14 cellular contexts compared by ENCODE assay signal in genomic region chr10:66586073-66586472, GRCh38.
A peak's percentile ranks its signal among the peaks of the same experiment; 100 is the strongest.
DNase-seq lines count a peak whose midpoint lies in the region; ATAC-seq, FAIRE-seq and TF ChIP-seq lines count a peak whose summit lies in the region.
"Had no signal": no experiment of that assay in that cellular context is flagged by ENCODE, and none has a peak within 500 bp of the region (broad histone marks: within the 10 kb centered on the region; RNA-seq: fewer than 3 reads in every experiment).

No MANE protein-coding gene starts in this region.

- H3K9me3 Mint-ChIP-seq in Calu3 (ENCODE audit: low read depth, unreplicated experiment): no peaks in the 10 kb centered on the region
- H3K9me3 Mint-ChIP-seq in activated T-helper 1 cell treated with anti-CD3 and anti-CD28 coated beads, Interleukin-12 subunit alpha, Interleukin-12 subunit beta, Interleukin-2, Interleukin-4 antibody, amounts not matched to agents 30 ng/mL and 10 ng/mL and 1 ng/mL, durations not matched to agents 14 hours and 24 hours and 36 hours: no peaks in the 10 kb centered on the region

- H3K36me3 Mint-ChIP-seq in Calu3 (ENCODE audit: insufficient read depth, unreplicated experiment): no peaks in the 10 kb centered on the region
- no peaks in the 10 kb centered on the region for H3K36me3 Mint-ChIP-seq in activated T-helper 1 cell treated with anti-CD3 and anti-CD28 coated beads, Interleukin-12 subunit alpha, Interleukin-12 subunit beta, Interleukin-2, Interleukin-4 antibody, amounts not matched to agents 30 ng/mL and 10 ng/mL and 1 ng/mL, durations not matched to agents 14 hours and 24 hours and 36 hours (ENCODE audit: low read depth)

- no peaks in the 10 kb centered on the region for H3K4me1 ChIP-seq in mucosa of descending colon (ENCODE audit: low read depth)
- H3K4me1 ChIP-seq: sigmoid colon had no signal

- no peak for TF ChIP-seq CTCF in Calu3 (IDR thresholded peaks at IDR 0.05; ENCODE audit: unreplicated experiment)
- peak; percentile 65 for TF ChIP-seq CTCF in LNCAP (IDR thresholded peaks at IDR 0.05)
- peak; percentile 59 for TF ChIP-seq CTCF in brain microvascular endothelial cell (IDR thresholded peaks at IDR 0.05; ENCODE audit: low read depth, low read length, missing control alignments)
- TF ChIP-seq CTCF in mucosa of descending colon (IDR thresholded peaks at IDR 0.05): no peak

- no TSS peak for BruUV-seq in Calu3 (replicated peaks; lab: Mats Ljungman, UMichigan)

- H3K36me3 ChIP-seq in brain microvascular endothelial cell (replicated peaks) (no peaks in the 10 kb centered on the region), mucosa of descending colon (ENCODE audit: low read depth) (no peaks in the 10 kb centered on the region)
- H3K36me3 ChIP-seq: sigmoid colon had no signal

- DNase-seq in Calu3 (peak; percentile 36), brain microvascular endothelial cell (peak; percentile 16), mucosa of descending colon (peak in 1 of 3 donors; percentile 66), T-helper 1 cell (no peak), COR-L47 (lab: John Stamatoyannopoulos, UW) (no peak), frontal cortex (ENCODE audit: low spot score in 2 of 2) (no peak)
- DNase-seq in activated T-helper 1 cell treated with anti-CD3 and anti-CD28 coated beads, Interleukin-12 subunit alpha, Interleukin-12 subunit beta, Interleukin-2, Interleukin-4 antibody, amounts not matched to agents 30 ng/mL and 10 ng/mL and 1 ng/mL, durations not matched to agents 14 hours and 24 hours and 36 hours (ENCODE audit: low spot score): no peak
- DNase-seq: activated CD8-positive, alpha-beta T cell treated with anti-CD3 and anti-CD28 coated beads, Interleukin-2, amount 10 ng/mL, durations not matched to agents 7 days and 5 days; activated naive CD8-positive, alpha-beta T cell treated with anti-CD3 and anti-CD28 coated beads, Interleukin-2, amount 50 U/mL, for 24 hours; hippocampal formation; MV-4-11; sigmoid colon had no signal

- no peak overlapping the region for H3K27ac Mint-ChIP-seq in Calu3 (ENCODE audit: unreplicated experiment)
- no peak overlapping the region for H3K27ac Mint-ChIP-seq in activated T-helper 1 cell treated with anti-CD3 and anti-CD28 coated beads, Interleukin-12 subunit alpha, Interleukin-12 subunit beta, Interleukin-2, Interleukin-4 antibody, amounts not matched to agents 30 ng/mL and 10 ng/mL and 1 ng/mL, durations not matched to agents 14 hours and 24 hours and 36 hours
- H3K27ac Mint-ChIP-seq: activated CD8-positive, alpha-beta T cell treated with anti-CD3 and anti-CD28 coated beads, Interleukin-2, amount 10 ng/mL, durations not matched to agents 7 days and 5 days; activated naive CD8-positive, alpha-beta T cell treated with anti-CD3 and anti-CD28 coated beads, Interleukin-2, amount 50 U/mL, for 24 hours had no signal

- ATAC-seq in mucosa of descending colon: peak; percentile 72
- ATAC-seq: activated CD8-positive, alpha-beta T cell treated with anti-CD3 and anti-CD28 coated beads, Interleukin-2, amount 10 ng/mL, durations not matched to agents 7 days and 5 days; activated naive CD8-positive, alpha-beta T cell treated with anti-CD3 and anti-CD28 coated beads, Interleukin-2, amount 50 U/mL, for 24 hours had no signal

- no peak for FAIRE-seq in frontal cortex (lab: Jason Lieb, UNC)
- FAIRE-seq: urothelium cell line had no signal

- CTCF ChIA-PET in Calu3 (lab: Charles Lee): interaction anchor here (1.0 to 1.2 kb wide), 2 partner anchors 340 to 345 kb away, joined by 3 read pairs; partner anchors contain the start of gene LRRTM3

- no peaks in the 10 kb centered on the region for H3K27me3 Mint-ChIP-seq in Calu3 (ENCODE audit: unreplicated experiment)
- H3K27me3 Mint-ChIP-seq in activated T-helper 1 cell treated with anti-CD3 and anti-CD28 coated beads, Interleukin-12 subunit alpha, Interleukin-12 subunit beta, Interleukin-2, Interleukin-4 antibody, amounts not matched to agents 30 ng/mL and 10 ng/mL and 1 ng/mL, durations not matched to agents 14 hours and 24 hours and 36 hours (ENCODE audit: insufficient read depth): no peaks in the 10 kb centered on the region
- H3K27me3 Mint-ChIP-seq: activated naive CD8-positive, alpha-beta T cell treated with anti-CD3 and anti-CD28 coated beads, Interleukin-2, amount 50 U/mL, for 24 hours had no signal

- H3K27me3 ChIP-seq in brain microvascular endothelial cell (replicated peaks): no peaks in the 10 kb centered on the region
- H3K27me3 ChIP-seq: sigmoid colon had no signal

- in situ Hi-C loops in brain microvascular endothelial cell (cut with HindIII; ENCODE audit: low pct_ligation_motif_present, low sequenced_read_pairs): no loop called here

- intact Hi-C loops in Calu3 (cut with micrococcal nuclease; ENCODE audit: unreplicated experiment) (loop anchor here (2.0 kb wide), 2 partner anchors 337 to 345 kb away; no protein-coding TSS in a partner anchor), mucosa of descending colon (cut with DNase I, micrococcal nuclease) (no loop called here)
- intact Hi-C loops in activated T-helper 1 cell treated with anti-CD3 and anti-CD28 coated beads, Interleukin-12 subunit alpha, Interleukin-12 subunit beta, Interleukin-2, Interleukin-4 antibody, amounts not matched to agents 30 ng/mL and 10 ng/mL and 1 ng/mL, durations not matched to agents 14 hours and 24 hours and 36 hours (cut with micrococcal nuclease): no loop called here

- no peak overlapping the region for H3K27ac ChIP-seq in brain microvascular endothelial cell
- H3K27ac ChIP-seq: sigmoid colon had no signal

- H3K9me3 ChIP-seq in mucosa of descending colon: no peaks in the 10 kb centered on the region
- H3K9me3 ChIP-seq: sigmoid colon had no signal

- H3K4me3 ChIP-seq in brain microvascular endothelial cell (ENCODE audit: low read depth, low read length): no peak overlapping the region
- H3K4me3 ChIP-seq in mucosa of descending colon: no peak overlapping the region
- H3K4me3 ChIP-seq: sigmoid colon had no signal

- no peaks in the 10 kb centered on the region for H3K4me1 Mint-ChIP-seq in Calu3 (ENCODE audit: low read depth, unreplicated experiment)
- H3K4me1 Mint-ChIP-seq in activated T-helper 1 cell treated with anti-CD3 and anti-CD28 coated beads, Interleukin-12 subunit alpha, Interleukin-12 subunit beta, Interleukin-2, Interleukin-4 antibody, amounts not matched to agents 30 ng/mL and 10 ng/mL and 1 ng/mL, durations not matched to agents 14 hours and 24 hours and 36 hours (ENCODE audit: low read depth): no peaks in the 10 kb centered on the region
- H3K4me1 Mint-ChIP-seq: activated naive CD8-positive, alpha-beta T cell treated with anti-CD3 and anti-CD28 coated beads, Interleukin-2, amount 50 U/mL, for 24 hours had no signal

- no peak overlapping the region for H3K4me3 Mint-ChIP-seq in Calu3 (ENCODE audit: low read depth, unreplicated experiment)
- H3K4me3 Mint-ChIP-seq in activated T-helper 1 cell treated with anti-CD3 and anti-CD28 coated beads, Interleukin-12 subunit alpha, Interleukin-12 subunit beta, Interleukin-2, Interleukin-4 antibody, amounts not matched to agents 30 ng/mL and 10 ng/mL and 1 ng/mL, durations not matched to agents 14 hours and 24 hours and 36 hours: no peak overlapping the region
- H3K4me3 Mint-ChIP-seq: activated CD8-positive, alpha-beta T cell treated with anti-CD3 and anti-CD28 coated beads, Interleukin-2, amount 10 ng/mL, durations not matched to agents 7 days and 5 days; activated naive CD8-positive, alpha-beta T cell treated with anti-CD3 and anti-CD28 coated beads, Interleukin-2, amount 50 U/mL, for 24 hours had no signal

Comparison
In these comparisons a context has a peak if more than half of its experiments do, and no peak if none do; other contexts are left out.
1. DNase-seq: peak in Calu3 (single experiment) and brain microvascular endothelial cell (single experiment); none in T-helper 1 cell (0 of 5), COR-L47 (single experiment), activated T-helper 1 cell treated with anti-CD3 and anti-CD28 coated beads, Interleukin-12 subunit alpha, Interleukin-12 subunit beta, Interleukin-2, Interleukin-4 antibody, amounts not matched to agents 30 ng/mL and 10 ng/mL and 1 ng/mL, durations not matched to agents 14 hours and 24 hours and 36 hours (single experiment) and frontal cortex (0 of 2).
2. CTCF ChIP-seq: peak in LNCAP (single experiment) and brain microvascular endothelial cell (single experiment); none in Calu3 (single experiment) and mucosa of descending colon (single experiment).